Comparison of ENCODE assay signal across 8 cellular contexts in the genomic region with DNA sequence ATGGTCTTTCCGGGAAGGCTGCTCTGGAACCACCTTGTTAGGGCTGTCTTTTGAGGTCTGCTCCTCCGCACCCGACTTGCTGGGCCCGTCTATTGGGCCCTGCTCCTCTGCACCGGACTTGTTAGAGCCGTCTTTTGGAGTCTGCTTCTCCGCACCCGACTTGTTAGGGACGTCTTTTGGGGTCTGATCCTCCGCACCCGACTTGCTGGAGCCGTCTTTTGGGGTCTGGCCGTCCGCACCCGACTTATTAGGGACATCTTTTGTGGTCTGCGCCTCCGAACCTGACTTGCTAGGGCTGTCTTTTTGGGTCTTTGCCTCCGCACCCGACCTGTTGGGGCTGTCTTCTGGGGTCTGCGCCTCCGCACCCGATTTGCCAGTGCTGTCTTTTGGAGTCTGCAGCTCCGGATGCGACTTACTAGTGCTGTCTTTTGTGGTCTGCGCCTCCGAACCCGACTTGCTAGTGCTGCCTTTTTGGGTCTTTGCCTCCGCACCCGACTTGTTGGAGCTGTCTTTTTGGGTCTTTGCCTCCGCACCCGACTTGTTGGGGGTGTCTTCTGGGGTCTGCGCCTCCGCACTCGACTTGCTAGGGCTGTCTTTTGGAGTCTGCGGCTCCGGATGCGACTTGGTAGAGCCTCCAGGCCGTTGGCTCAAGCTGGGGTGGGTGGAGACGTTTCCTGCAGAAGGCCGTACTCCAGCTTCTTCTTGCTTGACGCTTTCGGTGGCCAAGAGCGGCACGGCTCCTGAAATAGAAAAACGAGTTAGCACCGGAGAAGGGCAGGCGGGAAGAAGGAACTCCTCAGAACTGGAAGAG.
DNase-seq lines count a peak whose midpoint lies in the region; ATAC-seq lines count a peak whose summit lies in the region.

No MANE protein-coding gene starts in this region.

- peak overlapping the region; percentile 82 for H3K4me3 ChIP-seq in effector memory CD4-positive, alpha-beta T cell (ENCODE audit: insufficient read depth, low read depth, low read length, poor library complexity, severe bottlenecking)
- H3K4me3 ChIP-seq in mucosa of rectum (ENCODE audit: low read length in 2 of 2): peak overlapping the region; percentile 99

- H3K9me3 ChIP-seq in KOPT-K1 (ENCODE audit: insufficient read depth, low read length, poor library complexity, severe bottlenecking) (no peaks in the 10 kb centered on the region), mucosa of rectum (ENCODE audit: control insufficient read depth in 2 of 2, low read length in 2 of 2) (no peaks in the 10 kb centered on the region)
- H3K9me3 ChIP-seq in effector memory CD4-positive, alpha-beta T cell (ENCODE audit: control insufficient read depth, low read length): no peaks in the 10 kb centered on the region

- peak overlapping the region; percentile 97 for H3K27ac ChIP-seq in KOPT-K1 (ENCODE audit: low read depth, low read length, poor library complexity, severe bottlenecking)
- H3K27ac ChIP-seq in effector memory CD4-positive, alpha-beta T cell (ENCODE audit: insufficient read depth, low read length, poor library complexity, severe bottlenecking): peak overlapping the region; percentile 95
- peak overlapping the region; percentile 97 to 99 for H3K27ac ChIP-seq in mucosa of rectum (ENCODE audit: low read depth in 2 of 2, low read length in 2 of 2)

- DNase-seq in CD1c-positive myeloid dendritic cell (ENCODE audit: extremely low spot score) (peak; percentile 41), GOT3 (lab: John Stamatoyannopoulos, UW) (no peak)
- DNase-seq in activated CD4-positive, alpha-beta T cell treated with anti-CD3 and anti-CD28 coated beads, Interleukin-2, amount 50 U/mL, for 24 hours (ENCODE audit: low read depth in 1 of 2, low spot score in 1 of 2): peak; percentile 22 to 37
- peak; percentile 26 to 42 (median 41) for DNase-seq in effector memory CD4-positive, alpha-beta T cell
- DNase-seq in stimulated activated naive CD8-positive, alpha-beta T cell treated with anti-CD3 and anti-CD28 coated beads, Interleukin-15, amount 100 ng/mL, for 72 hours: peak; percentile 61 to 71

- peak; percentile 30 for ATAC-seq in GM21423 (IDR thresholded peaks at IDR 0.05; ENCODE audit: unreplicated experiment)
- peak; percentile 66 for ATAC-seq in stimulated activated naive CD8-positive, alpha-beta T cell treated with anti-CD3 and anti-CD28 coated beads, Interleukin-15, amount 100 ng/mL, for 72 hours

- H3K4me1 Mint-ChIP-seq in stimulated activated naive CD8-positive, alpha-beta T cell treated with anti-CD3 and anti-CD28 coated beads, Interleukin-15, amount 100 ng/mL, for 72 hours: peaks cover 51% of the 10 kb centered on the region

- H3K36me3 ChIP-seq in KOPT-K1 (ENCODE audit: insufficient read depth, low read length) (peaks cover 48% of the 10 kb centered on the region), mucosa of rectum (ENCODE audit: control insufficient read depth in 2 of 2, insufficient read depth in 2 of 2, low read length in 2 of 2) (peaks cover 23 to 24% of the 10 kb centered on the region in 2 donors)
- peaks cover 27% of the 10 kb centered on the region for H3K36me3 ChIP-seq in effector memory CD4-positive, alpha-beta T cell (ENCODE audit: control insufficient read depth, insufficient read depth, low read length)

- H3K27ac Mint-ChIP-seq in stimulated activated naive CD8-positive, alpha-beta T cell treated with anti-CD3 and anti-CD28 coated beads, Interleukin-15, amount 100 ng/mL, for 72 hours: peak overlapping the region; percentile 99 to 100

- no peaks in the 10 kb centered on the region for H3K9me3 Mint-ChIP-seq in stimulated activated naive CD8-positive, alpha-beta T cell treated with anti-CD3 and anti-CD28 coated beads, Interleukin-15, amount 100 ng/mL, for 72 hours

- peak overlapping the region; percentile 95 to 97 for H3K4me3 Mint-ChIP-seq in stimulated activated naive CD8-positive, alpha-beta T cell treated with anti-CD3 and anti-CD28 coated beads, Interleukin-15, amount 100 ng/mL, for 72 hours

- peaks cover 35% of the 10 kb centered on the region for H3K4me1 ChIP-seq in effector memory CD4-positive, alpha-beta T cell (ENCODE audit: control insufficient read depth, insufficient read depth, low read length, poor library complexity, severe bottlenecking)
- H3K4me1 ChIP-seq in mucosa of rectum (ENCODE audit: control insufficient read depth in 2 of 2, insufficient read depth in 2 of 2, low read length in 2 of 2): peaks cover 32 to 39% of the 10 kb centered on the region in 2 donors

- H3K9ac ChIP-seq in mucosa of rectum (ENCODE audit: low read depth in 1 of 2, low read length in 2 of 2): peak overlapping the region; percentile 95 to 98

- H3K27me3 ChIP-seq in effector memory CD4-positive, alpha-beta T cell (replicated peaks; ENCODE audit: control insufficient read depth, insufficient read depth, low read length, poor library complexity, severe bottlenecking): no peaks in the 10 kb centered on the region
- H3K27me3 ChIP-seq in mucosa of rectum (ENCODE audit: control insufficient read depth in 2 of 2, insufficient read depth in 2 of 2, low read length in 2 of 2): no peaks in the 10 kb centered on the region

- no peaks in the 10 kb centered on the region for H3K27me3 Mint-ChIP-seq in stimulated activated naive CD8-positive, alpha-beta T cell treated with anti-CD3 and anti-CD28 coated beads, Interleukin-15, amount 100 ng/mL, for 72 hours
